In the genomic region with DNA sequence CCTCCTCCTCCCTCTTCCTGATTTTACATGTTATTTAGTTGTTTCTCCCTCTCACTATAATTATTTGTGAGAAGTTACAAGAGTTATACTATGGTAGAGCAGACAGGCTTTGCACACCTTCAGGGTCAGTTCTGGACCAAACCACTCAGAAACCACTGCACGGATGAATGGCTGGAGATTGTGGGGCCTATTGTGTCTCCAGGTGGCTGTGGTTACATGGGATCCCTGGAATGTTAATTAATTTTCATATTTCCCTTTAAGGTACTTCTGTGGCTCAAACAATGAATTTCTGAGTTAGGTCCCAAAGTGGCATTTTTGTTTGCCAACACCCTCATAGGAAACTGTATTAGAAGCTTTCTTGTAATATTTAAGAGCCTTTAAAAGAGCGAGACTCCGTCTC, we compare ENCODE assay signal across 20 cellular contexts.
DNase-seq lines count a peak whose midpoint lies in the region; ATAC-seq and TF ChIP-seq lines count a peak whose summit lies in the region.
"Had no signal": no experiment of that assay in that cellular context is flagged by ENCODE, and none has a peak within 500 bp of the region (broad histone marks: within the 10 kb centered on the region; RNA-seq: fewer than 3 reads in every experiment).

No MANE protein-coding gene starts in this region.

- TF ChIP-seq CTCF in kidney epithelial cell (IDR thresholded peaks at IDR 0.05; ENCODE audit: insufficient read depth, low read length, poor library complexity, severe bottlenecking) = no peak

- no peak for ATAC-seq in GM21526 (IDR thresholded peaks at IDR 0.05; ENCODE audit: low FRiP score, unreplicated experiment)
- ATAC-seq in HG02642 (IDR thresholded peaks at IDR 0.05; ENCODE audit: poor library complexity, unreplicated experiment) = no peak
- ATAC-seq: PC-3 had no signal

- DNase-seq in DMS53 (lab: John Stamatoyannopoulos, UW) (peak; percentile 2), DMS53 treated with DMSO at 0.1 percent for 48 hours (lab: John Stamatoyannopoulos, UW; ENCODE audit: unreplicated experiment) (no peak), NCI-H526 treated with DMSO at 0.1 percent for 48 hours (lab: John Stamatoyannopoulos, UW) (peak; percentile 79), kidney epithelial cell (ENCODE audit: low read depth) (peak; percentile 56), GM03348 (ENCODE audit: low spot score) (no peak), NOMO-1 (lab: John Stamatoyannopoulos, UW; ENCODE audit: unreplicated experiment in 2 of 2) (no peak)
- DNase-seq: ACHN; CD4-positive, alpha-beta memory T cell; GM23248; NCI-H1694; NCI-H2081 treated with DMSO at 0.1 percent for 48 hours; NCI-H2171 treated with DMSO at 0.1 percent for 48 hours; NCI-H524 treated with DMSO at 0.1 percent for 48 hours; PC-3; SHP77 treated with DMSO at 0.1 percent for 48 hours; SK-N-SH had no signal

- H3K36me3 ChIP-seq in kidney epithelial cell (ENCODE audit: control insufficient read depth, insufficient read depth, low read length) = no peaks in the 10 kb centered on the region
- H3K36me3 ChIP-seq: BLaER1 treated with 17β-estradiol and CSF1 and Interleukin-3, amounts not matched to agents 10 nM and 100 nM; HAP-1 had no signal

- no peaks in the 10 kb centered on the region for H3K27me3 ChIP-seq in kidney epithelial cell (ENCODE audit: control insufficient read depth, insufficient read depth, low read length)
- H3K27me3 ChIP-seq: BLaER1 treated with 17β-estradiol and CSF1 and Interleukin-3, amounts not matched to agents 10 nM and 100 nM had no signal

- no peak overlapping the region for H3K4me3 ChIP-seq in kidney epithelial cell (ENCODE audit: low read depth, low read length)
- H3K4me3 ChIP-seq: BLaER1 treated with 17β-estradiol and CSF1 and Interleukin-3, amounts not matched to agents 10 nM and 100 nM; GM23248; HAP-1 had no signal

Comparison
In these comparisons a context has a peak if more than half of its experiments do, and no peak if none do; other contexts are left out.
1. DNase-seq: peak in DMS53 (single experiment), NCI-H526 treated with DMSO at 0.1 percent for 48 hours (single experiment) and kidney epithelial cell (single experiment); none in DMS53 treated with DMSO at 0.1 percent for 48 hours (single experiment), GM03348 (single experiment) and NOMO-1 (0 of 2).